ENCODE assay signal across 20 cellular contexts in the genomic region with DNA sequence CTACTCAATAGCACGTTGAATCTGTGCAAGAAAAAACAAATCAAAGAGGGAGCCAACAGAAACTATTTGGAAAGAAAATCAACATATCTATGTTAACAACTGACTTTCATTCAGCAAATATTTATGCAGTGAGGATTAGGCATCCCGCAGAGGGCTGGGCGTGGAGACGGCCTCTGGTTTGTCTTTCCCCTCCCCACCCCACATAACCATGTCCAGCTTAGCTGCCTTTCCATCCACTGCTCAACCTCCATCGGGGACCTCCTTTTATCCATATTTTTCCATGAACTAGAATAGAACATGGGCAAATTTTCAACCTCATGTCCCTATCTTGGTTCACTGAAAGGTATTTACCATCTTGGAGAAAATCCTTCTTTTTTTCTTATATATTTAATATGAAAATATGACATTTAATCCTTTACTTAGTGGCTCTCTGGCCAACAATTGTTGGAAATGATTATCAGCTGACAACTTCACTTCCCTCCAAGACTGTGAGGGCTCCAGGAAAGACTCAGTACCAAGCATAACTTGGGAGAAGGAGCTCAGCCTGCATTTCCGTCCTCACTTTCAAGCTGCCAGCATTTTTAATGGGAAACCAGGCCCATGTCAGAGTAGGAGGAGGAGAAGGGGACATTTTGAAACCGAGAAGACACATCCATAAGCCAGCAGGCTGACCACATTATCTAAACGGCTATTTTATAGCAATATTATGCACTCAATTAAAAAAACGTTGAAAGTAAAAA.
DNase-seq lines count a peak whose midpoint lies in the region; ATAC-seq and TF ChIP-seq lines count a peak whose summit lies in the region.
"Had no signal": no experiment of that assay in that cellular context is flagged by ENCODE, and none has a peak within 500 bp of the region (broad histone marks: within the 10 kb centered on the region; RNA-seq: fewer than 3 reads in every experiment).

No MANE protein-coding gene starts in this region.

- 47 to 63% methylated on average over 7 to 9 of the region's 9 CpGs for WGBS in transverse colon (ENCODE audit: low coverage in 1 of 2), 2 donors

- H3K36me3 ChIP-seq in NT2/D1 (ENCODE audit: insufficient read depth, insufficient read length, low read length) (no peaks in the 10 kb centered on the region), lower lobe of right lung (no peaks in the 10 kb centered on the region), transverse colon (no peaks in the 10 kb centered on the region)
- H3K36me3 ChIP-seq: heart right ventricle, tibial nerve, WERI-Rb-1 had no signal

- H3K27me3 ChIP-seq in NT2/D1 (ENCODE audit: insufficient read depth, insufficient read length) (no peaks in the 10 kb centered on the region), lower lobe of right lung (ENCODE audit: low read depth) (no peaks in the 10 kb centered on the region), transverse colon (no peaks in the 10 kb centered on the region)
- H3K27me3 ChIP-seq: heart right ventricle, tibial nerve had no signal

- in situ Hi-C loops in transverse colon (cut with MboI; ENCODE audit: low pct_ligation_motif_present in 1 of 4, low pct_unique_long_range_greater_than_20kb in 1 of 4, low sequenced_read_pairs in 3 of 4), result no loop called here

- TF ChIP-seq CTCF in lower lobe of right lung (IDR thresholded peaks at IDR 0.05), result no peak
- TF ChIP-seq CTCF in transverse colon (IDR thresholded peaks at IDR 0.05), result no peak

- ATAC-seq in lower lobe of right lung, result no peak
- no peak for ATAC-seq in left lobe of liver
- ATAC-seq in GM19324 (IDR thresholded peaks at IDR 0.05; ENCODE audit: low FRiP score, unreplicated experiment), result no peak
- ATAC-seq: PC-3; stimulated activated naive B cell treated with anti-CD40 and anti-IgM and Interleukin-4, amounts not matched to agents 10 μg/mL and 1 μg/mL and 100 μg/mL, for 72 hours; T-helper 17 cell had no signal

- H3K4me1 ChIP-seq in NT2/D1 (ENCODE audit: insufficient read depth, insufficient read length), result no peaks in the 10 kb centered on the region
- H3K4me1 ChIP-seq in lower lobe of right lung, result no peaks in the 10 kb centered on the region
- H3K4me1 ChIP-seq in transverse colon, result peaks cover 0 to 10% (median 3%) of the 10 kb centered on the region in 4 donors

- TF ChIP-seq POLR2A in transverse colon (IDR thresholded peaks at IDR 0.05), result no peak

- DNase-seq in NCI-H748 (lab: John Stamatoyannopoulos, UW; ENCODE audit: unreplicated experiment) (peak; percentile 33), NCI-H748 treated with DMSO at 0.1 percent for 48 hours (lab: John Stamatoyannopoulos, UW) (no peak), NT2/D1 (ENCODE audit: low read depth, low spot score) (peak; percentile 3), lower lobe of right lung (no peak), transverse colon (peak; percentile 9), amniotic stem cell (lab: John Stamatoyannopoulos, UW) (no peak), left lobe of liver (ENCODE audit: low spot score) (no peak)
- DNase-seq: 8988T; activated CD4-positive, alpha-beta T cell treated with anti-CD3 and anti-CD28 coated beads, Interleukin-2, amount 50 U/mL, for 1 hour; activated CD8-positive, alpha-beta memory T cell treated with anti-CD3 and anti-CD28 coated beads, Interleukin-2, amount 50 U/mL, for 48 hours; activated effector memory CD4-positive, alpha-beta T cell treated with Interleukin-2 at 50 U/mL for 16 hours; cortex of kidney; heart right ventricle; NCI-H82; PC-3; stimulated activated naive B cell treated with anti-CD40 and anti-IgM and Interleukin-4, amounts not matched to agents 10 μg/mL and 1 μg/mL and 100 μg/mL, for 72 hours; T-helper 17 cell; WERI-Rb-1 had no signal

- H3K9me3 ChIP-seq in NT2/D1 (ENCODE audit: insufficient read depth, low read length) (no peaks in the 10 kb centered on the region), lower lobe of right lung (no peaks in the 10 kb centered on the region), transverse colon (no peaks in the 10 kb centered on the region)
- H3K9me3 ChIP-seq: heart right ventricle, tibial nerve had no signal

- TF ChIP-seq EP300 in transverse colon (IDR thresholded peaks at IDR 0.05; ENCODE audit: low read depth), result no peak

- H3K4me3 ChIP-seq in NT2/D1 (ENCODE audit: insufficient read length, low read depth), result no peak overlapping the region
- H3K4me3 ChIP-seq in lower lobe of right lung, result no peak overlapping the region
- H3K4me3 ChIP-seq in transverse colon, result no peak overlapping the region
- H3K4me3 ChIP-seq: heart right ventricle, tibial nerve had no signal

- no peak overlapping the region for H3K9ac ChIP-seq in NT2/D1 (ENCODE audit: insufficient read length, low read depth)

- intact Hi-C loops in lower lobe of right lung (cut with DNase I) (no loop called here), transverse colon (cut with DNase I; ENCODE audit: low total_unique reads) (no loop called here)

- H3K27ac ChIP-seq in lower lobe of right lung (peak overlapping the region; percentile 31), transverse colon (peak overlapping the region in 3 of 4 donors; percentile 25 to 45 (median 30))
- H3K27ac ChIP-seq: tibial nerve, WERI-Rb-1 had no signal

Comparison
In these comparisons a context has a peak if more than half of its experiments do, and no peak if none do; other contexts are left out.
1. DNase-seq: peak in NCI-H748 (single experiment), NT2/D1 (single experiment) and transverse colon (single experiment); none in NCI-H748 treated with DMSO at 0.1 percent for 48 hours (single experiment), lower lobe of right lung (single experiment), amniotic stem cell (single experiment) and left lobe of liver (single experiment).